Comparison of ENCODE assay signal across 23 cellular contexts in genomic region chr12:50285253-50285652, GRCh38. TPM values are rescaled to one million over a fixed set of nuclear protein-coding genes. Genes with fewer than 3 reads are reported as not detected.
DNase-seq lines count a peak whose midpoint lies in the region; ATAC-seq and TF ChIP-seq lines count a peak whose summit lies in the region.
"Had no signal": no experiment of that assay in that cellular context is flagged by ENCODE, and none has a peak within 500 bp of the region (broad histone marks: within the 10 kb centered on the region; RNA-seq: fewer than 3 reads in every experiment).

No MANE protein-coding gene starts in this region.

- H3K27me3 ChIP-seq in colonic mucosa = no peaks in the 10 kb centered on the region

- no peaks in the 10 kb centered on the region for H3K36me3 Mint-ChIP-seq in activated CD4-positive, alpha-beta T cell treated with anti-CD3 and anti-CD28 coated beads for 36 hours (ENCODE audit: low read depth)

- CTCF ChIA-PET in activated CD4-positive, alpha-beta T cell treated with anti-CD3 and anti-CD28 coated beads for 36 hours (lab: Charles Lee) = interaction anchor here (0.7 to 1.3 kb wide), 3 partner anchors 153 to 293 kb away, joined by 3 read pairs; partner anchors contain the start of gene SMARCD1
- CTCF ChIA-PET in HEK293 (lab: Yijun Ruan, JAX) = no interaction called here

- H3K4me1 ChIP-seq in HEK293 (ENCODE audit: control insufficient read depth, insufficient read depth, low read length) (peaks cover 4% of the 10 kb centered on the region; the same call in 1 of the 2 replicates), colonic mucosa (no peaks in the 10 kb centered on the region)

- TF ChIP-seq CTCF in HEK293 (tag by site-specific recombination; IDR thresholded peaks at IDR 0.05) (no peak), colonic mucosa (IDR thresholded peaks at IDR 0.05) (no peak)

- H3K9me3 ChIP-seq in HEK293 (ENCODE audit: control insufficient read depth, insufficient read depth, low read depth, low read length) = no peaks in the 10 kb centered on the region
- H3K9me3 ChIP-seq in colonic mucosa = no peaks in the 10 kb centered on the region
- H3K9me3 ChIP-seq: HAP-1 had no signal

- no peak for ATAC-seq in activated CD4-positive, alpha-beta T cell treated with anti-CD3 and anti-CD28 coated beads for 36 hours
- ATAC-seq in HG02759 (IDR thresholded peaks at IDR 0.05; ENCODE audit: unreplicated experiment) = no peak
- ATAC-seq: GM12878, GM23338 had no signal

- no peaks in the 10 kb centered on the region for H3K9me3 Mint-ChIP-seq in activated CD4-positive, alpha-beta T cell treated with anti-CD3 and anti-CD28 coated beads for 36 hours (ENCODE audit: low read depth)
- H3K9me3 Mint-ChIP-seq: GM23338 had no signal

- H3K36me3 ChIP-seq in HEK293 (ENCODE audit: control insufficient read depth in 2 of 2, insufficient read depth in 1 of 2, low read length in 2 of 2) (no peaks in the 10 kb centered on the region), colonic mucosa (no peaks in the 10 kb centered on the region)
- H3K36me3 ChIP-seq: HAP-1 had no signal

- intact Hi-C loops in activated CD4-positive, alpha-beta T cell treated with anti-CD3 and anti-CD28 coated beads for 36 hours (cut with DNase I, micrococcal nuclease) = no loop called here
- intact Hi-C loops in colonic mucosa (cut with DNase I) = loop anchor here (10.0 kb wide), 1 partner anchor 60 kb away; no protein-coding TSS in a partner anchor

- no peaks in the 10 kb centered on the region for H3K27me3 Mint-ChIP-seq in activated CD4-positive, alpha-beta T cell treated with anti-CD3 and anti-CD28 coated beads for 36 hours

- POLR2A ChIA-PET in activated CD4-positive, alpha-beta T cell treated with anti-CD3 and anti-CD28 coated beads for 36 hours (lab: Charles Lee) = interaction anchor here (0.6 kb wide), 1 partner anchor 39 kb away, joined by 9 read pairs; no protein-coding TSS in a partner anchor
- POLR2A ChIA-PET in HEK293 (lab: Yijun Ruan, JAX) = interaction anchor here (0.7 kb wide), 1 partner anchor 173 kb away, joined by 3 read pairs; the partner anchor contains the start of gene COX14

- peaks cover 20% of the 10 kb centered on the region for H3K4me1 Mint-ChIP-seq in activated CD4-positive, alpha-beta T cell treated with anti-CD3 and anti-CD28 coated beads for 36 hours

- H3K4me3 ChIP-seq in HEK293 (ENCODE audit: low read depth, low read length) = no peak overlapping the region
- no peak overlapping the region for H3K4me3 ChIP-seq in colonic mucosa
- H3K4me3 ChIP-seq: GM23338, HAP-1, SK-N-MC had no signal

- H3K4me3 Mint-ChIP-seq in activated CD4-positive, alpha-beta T cell treated with anti-CD3 and anti-CD28 coated beads for 36 hours = peak overlapping the region; percentile 32
- H3K4me3 Mint-ChIP-seq: GM23338 had no signal

- H3K27ac Mint-ChIP-seq in activated CD4-positive, alpha-beta T cell treated with anti-CD3 and anti-CD28 coated beads for 36 hours = no peak overlapping the region
- H3K27ac Mint-ChIP-seq: GM23338 had no signal

- no peak overlapping the region for H3K9ac ChIP-seq in colonic mucosa (ENCODE audit: low read depth in 2 of 2, low read length in 2 of 2)

- H3K27ac ChIP-seq in HEK293 (ENCODE audit: extremely low read depth, low read depth, low read length) (no peak overlapping the region), colonic mucosa (no peak overlapping the region)
- H3K27ac ChIP-seq: RWPE1, SK-N-MC had no signal

- DNase-seq in activated CD4-positive, alpha-beta T cell treated with anti-CD3 and anti-CD28 coated beads for 36 hours = no peak
- no peak for DNase-seq in activated CD4-positive, alpha-beta T cell treated with anti-CD3 and anti-CD28 coated beads, Interleukin-2, amount 50 U/mL, for 4 hours
- DNase-seq in colonic mucosa = peak; percentile 6
- DNase-seq in NCI-H1436 treated with DMSO at 0.1 percent for 48 hours (lab: John Stamatoyannopoulos, UW) = no peak
- no peak for DNase-seq in SHP77 (lab: John Stamatoyannopoulos, UW)
- DNase-seq: EL; GDM1; MV-4-11; NCI-H1105; NCI-H2029; NCI-H446; NCI-H524 treated with DMSO at 0.1 percent for 48 hours; NCI-H82; NK-92 treated with Interleukin-12 subunit alpha and Interleukin-12 subunit beta, amount 100 ng/mL, for 24 hours; SHP77 treated with DMSO at 0.1 percent for 48 hours; SW 1271 had no signal

TF ChIP-seq in HEK293, 187 proteins besides CTCF, POLR2A, EP300 and RAD21:
- TF ChIP-seq ZNF654 (tag by site-specific recombination; IDR thresholded peaks at IDR 0.05; ENCODE audit: low read depth) (no peak), ZNF433 (tag by site-specific recombination; IDR thresholded peaks at IDR 0.05; ENCODE audit: low read depth) (no peak), ZNF121 (tag by site-specific recombination; IDR thresholded peaks at IDR 0.05) (0 out of 2 replicates have a peak, but pooled peaks have one; percentile 67)
TF ChIP-seq in HEK293: peak in this region for 1.

RNA-seq across cellular contexts. Expression of gene LIMA1, which starts 1.9 kb away (rescaled TPM):
- total RNA-seq in activated CD4-positive, alpha-beta T cell treated with anti-CD3 and anti-CD28 coated beads for 36 hours = 10 to 100 TPM; 69.7 to 90.4 TPM
- total RNA-seq in colonic mucosa = 100 to 1,000 TPM; 228 to 385 TPM
